ENCODE assay signal across 1 cellular context in genomic region chr1:7722670-7723012, GRCh38.
TF ChIP-seq lines count a peak whose summit lies in the region.

No MANE protein-coding gene starts in this region.

TF ChIP-seq in HepG2, 621 proteins besides CTCF, POLR2A, EP300 and RAD21 (continued from another document):
- no peak for TF ChIP-seq GMEB2 (CRISPR knock-in tag; IDR thresholded peaks at IDR 0.05; ENCODE audit: low read depth)
- TF ChIP-seq ZBTB25 (CRISPR knock-in tag; IDR thresholded peaks at IDR 0.05): no peak
- TF ChIP-seq ARID2 (CRISPR knock-in tag; IDR thresholded peaks at IDR 0.05; ENCODE audit: borderline replicate concordance): no peak
- no peak for TF ChIP-seq CBX1 (IDR thresholded peaks at IDR 0.05; ENCODE audit: low read depth)
- TF ChIP-seq POLR2G (IDR thresholded peaks at IDR 0.05; ENCODE audit: low read depth, low read length): no peak
- no peak for TF ChIP-seq MIER2 (CRISPR knock-in tag; IDR thresholded peaks at IDR 0.05)
